Comparison of ENCODE assay signal across 10 cellular contexts in genomic region chr22:42500836-42501179, GRCh38. TPM values are rescaled to one million over a fixed set of nuclear protein-coding genes. Genes with fewer than 3 reads are reported as not detected.
DNase-seq lines count a peak whose midpoint lies in the region; ATAC-seq and TF ChIP-seq lines count a peak whose summit lies in the region.
"Had no signal": no experiment of that assay in that cellular context is flagged by ENCODE, and none has a peak within 500 bp of the region (broad histone marks: within the 10 kb centered on the region; RNA-seq: fewer than 3 reads in every experiment).

No MANE protein-coding gene starts in this region.

- intact Hi-C loops in left cardiac atrium (cut with DNase I) = no loop called here
- intact Hi-C loops in Right ventricle myocardium superior (cut with DNase I) = no loop called here
- intact Hi-C loops in dorsolateral prefrontal cortex (cut with DNase I) = no loop called here
- intact Hi-C loops in naive thymus-derived CD4-positive, alpha-beta T cell (cut with micrococcal nuclease) = loop anchor here (2.0 to 5.0 kb wide), 3 partner anchors 18 to 114 kb away; partner anchors contain the start of genes POLDIP3 (in 1 of the 2), RRP7A (in 1 of the 2) and SERHL2 (in 1 of the 2)
- intact Hi-C loops in uterus (cut with DNase I; ENCODE audit: low total_unique reads) = no loop called here
- intact Hi-C loops in activated T-helper 2 cell treated with anti-CD3 and anti-CD28 coated beads, Interferon-gamma antibody, Interleukin-2, Interleukin-4, amounts not matched to agents 10 μg/mL and 5 μg/mL and 100 μg/mL, durations not matched to agents 14 hours and 24 hours and 36 hours (cut with micrococcal nuclease) = no loop called here

- H3K4me3 Mint-ChIP-seq in naive thymus-derived CD4-positive, alpha-beta T cell = peak overlapping the region in 8 of 10 donors; percentile 32 to 78 (median 72)
- H3K4me3 Mint-ChIP-seq in activated T-helper 2 cell treated with anti-CD3 and anti-CD28 coated beads, Interferon-gamma antibody, Interleukin-2, Interleukin-4, amounts not matched to agents 10 μg/mL and 5 μg/mL and 100 μg/mL, durations not matched to agents 14 hours and 24 hours and 36 hours (ENCODE audit: low read depth) = no peak overlapping the region
- H3K4me3 Mint-ChIP-seq: nephron progenitor cell had no signal

- H3K27me3 ChIP-seq in dorsolateral prefrontal cortex (no peaks in the 10 kb centered on the region), uterus (no peaks in the 10 kb centered on the region)
- no peaks in the 10 kb centered on the region for H3K27me3 ChIP-seq in naive thymus-derived CD4-positive, alpha-beta T cell (ENCODE audit: control insufficient read depth in 2 of 2, insufficient read depth in 2 of 2, low read length in 2 of 2)

- H3K4me1 ChIP-seq in naive thymus-derived CD4-positive, alpha-beta T cell (ENCODE audit: control insufficient read depth in 2 of 2, insufficient read depth in 2 of 2, low read length in 2 of 2) = peaks cover 4 to 5% of the 10 kb centered on the region in 2 donors
- peaks cover 0 to 4% of the 10 kb centered on the region in 2 donors for H3K4me1 ChIP-seq in uterus

- peak in 1 of 2 donors; percentile 1 for TF ChIP-seq POLR2A in uterus (IDR thresholded peaks at IDR 0.05)

- peaks cover 5 to 17% (median 12%) of the 10 kb centered on the region in 7 donors for H3K4me1 Mint-ChIP-seq in naive thymus-derived CD4-positive, alpha-beta T cell
- peaks cover 16% of the 10 kb centered on the region for H3K4me1 Mint-ChIP-seq in activated T-helper 2 cell treated with anti-CD3 and anti-CD28 coated beads, Interferon-gamma antibody, Interleukin-2, Interleukin-4, amounts not matched to agents 10 μg/mL and 5 μg/mL and 100 μg/mL, durations not matched to agents 14 hours and 24 hours and 36 hours (ENCODE audit: low read depth)

- H3K4me3 ChIP-seq in dorsolateral prefrontal cortex (peak overlapping the region; percentile 21 to 68 (median 56)), uterus (peak overlapping the region; percentile 26 to 49)
- H3K4me3 ChIP-seq in naive thymus-derived CD4-positive, alpha-beta T cell (ENCODE audit: low read length) = peak overlapping the region; percentile 53

- H3K9me3 Mint-ChIP-seq in naive thymus-derived CD4-positive, alpha-beta T cell = peaks cover 0 to under 1% (median 0%) of the 10 kb centered on the region in 11 donors
- H3K9me3 Mint-ChIP-seq in activated T-helper 2 cell treated with anti-CD3 and anti-CD28 coated beads, Interferon-gamma antibody, Interleukin-2, Interleukin-4, amounts not matched to agents 10 μg/mL and 5 μg/mL and 100 μg/mL, durations not matched to agents 14 hours and 24 hours and 36 hours = no peaks in the 10 kb centered on the region
- H3K9me3 Mint-ChIP-seq: CD4-positive, alpha-beta T cell; nephron progenitor cell had no signal

- no peaks in the 10 kb centered on the region for H3K9me3 ChIP-seq in naive thymus-derived CD4-positive, alpha-beta T cell (ENCODE audit: control insufficient read depth in 2 of 3, low read length in 3 of 3)
- H3K9me3 ChIP-seq in uterus = no peaks in the 10 kb centered on the region

- TF ChIP-seq CTCF in dorsolateral prefrontal cortex (IDR thresholded peaks at IDR 0.05 in 54 of 56, conservative IDR thresholded peaks at IDR 0.05 in 2 of 56; ENCODE audit: low read depth in 1 of 56, partially characterized antibody in 56 of 56) (no peak), uterus (IDR thresholded peaks at IDR 0.05) (no peak)

- H3K36me3 Mint-ChIP-seq in naive thymus-derived CD4-positive, alpha-beta T cell = peaks cover 0 to 2% (median 0%) of the 10 kb centered on the region in 5 donors
- no peaks in the 10 kb centered on the region for H3K36me3 Mint-ChIP-seq in activated T-helper 2 cell treated with anti-CD3 and anti-CD28 coated beads, Interferon-gamma antibody, Interleukin-2, Interleukin-4, amounts not matched to agents 10 μg/mL and 5 μg/mL and 100 μg/mL, durations not matched to agents 14 hours and 24 hours and 36 hours (ENCODE audit: low read depth)

- ATAC-seq in left cardiac atrium (peak in 1 of 2 donors; percentile 1), Right ventricle myocardium superior (ENCODE audit: poor library complexity) (no peak), HG02588 (IDR thresholded peaks at IDR 0.05; ENCODE audit: unreplicated experiment) (no peak)
- ATAC-seq in naive thymus-derived CD4-positive, alpha-beta T cell = no peak

- no peaks in the 10 kb centered on the region for H3K36me3 ChIP-seq in naive thymus-derived CD4-positive, alpha-beta T cell (ENCODE audit: control insufficient read depth in 2 of 3, insufficient read depth in 3 of 3, low read length in 3 of 3)
- no peaks in the 10 kb centered on the region for H3K36me3 ChIP-seq in uterus

- no peak overlapping the region for H3K27ac Mint-ChIP-seq in naive thymus-derived CD4-positive, alpha-beta T cell
- no peak overlapping the region for H3K27ac Mint-ChIP-seq in activated T-helper 2 cell treated with anti-CD3 and anti-CD28 coated beads, Interferon-gamma antibody, Interleukin-2, Interleukin-4, amounts not matched to agents 10 μg/mL and 5 μg/mL and 100 μg/mL, durations not matched to agents 14 hours and 24 hours and 36 hours
- H3K27ac Mint-ChIP-seq: CD4-positive, alpha-beta T cell; nephron progenitor cell had no signal

- DNase-seq in left cardiac atrium (peak; percentile 43), Right ventricle myocardium superior (no peak), dorsolateral prefrontal cortex (no peak), uterus (peak; percentile 32 to 38), hippocampal formation (lab: John Stamatoyannopoulos, UW) (no peak)
- no peak for DNase-seq in naive thymus-derived CD4-positive, alpha-beta T cell
- no peak for DNase-seq in activated T-helper 2 cell treated with anti-CD3 and anti-CD28 coated beads, Interferon-gamma antibody, Interleukin-2, Interleukin-4, amounts not matched to agents 10 μg/mL and 5 μg/mL and 100 μg/mL, durations not matched to agents 14 hours and 24 hours and 36 hours (ENCODE audit: low spot score)

- POLR2A ChIA-PET in naive thymus-derived CD4-positive, alpha-beta T cell (lab: Charles Lee) = no interaction called here

- H3K27ac ChIP-seq in dorsolateral prefrontal cortex = peak overlapping the region in 38 of 59 donors; percentile 5 to 84 (median 65)
- peak overlapping the region; percentile 46 for H3K27ac ChIP-seq in naive thymus-derived CD4-positive, alpha-beta T cell (ENCODE audit: low read depth, low read length)
- H3K27ac ChIP-seq in uterus = peak overlapping the region in 1 of 2 donors; percentile 61

- peaks cover 0 to 2% (median 0%) of the 10 kb centered on the region in 5 donors for H3K27me3 Mint-ChIP-seq in naive thymus-derived CD4-positive, alpha-beta T cell
- H3K27me3 Mint-ChIP-seq in activated T-helper 2 cell treated with anti-CD3 and anti-CD28 coated beads, Interferon-gamma antibody, Interleukin-2, Interleukin-4, amounts not matched to agents 10 μg/mL and 5 μg/mL and 100 μg/mL, durations not matched to agents 14 hours and 24 hours and 36 hours (ENCODE audit: low read depth) = peaks cover 4% of the 10 kb centered on the region
- H3K27me3 Mint-ChIP-seq: CD4-positive, alpha-beta T cell had no signal

- CTCF ChIA-PET in naive thymus-derived CD4-positive, alpha-beta T cell (lab: Charles Lee) = no interaction called here

RNA-seq across cellular contexts. Expression of gene RRP7A, which starts 18.8 kb away (rescaled TPM):
- 10 to 100 TPM; 21.1 to 26.6 TPM for total RNA-seq in left cardiac atrium
- 14.3 TPM for total RNA-seq in Right ventricle myocardium superior
- 10 to 100 TPM; 21.6 to 73.5 (median 35.4) TPM for total RNA-seq in dorsolateral prefrontal cortex
- 100 to 1,000 TPM in 2 of 5 experiments, 10 to 100 TPM in 3; 43.2 to 125 (median 70.8) TPM for total RNA-seq in naive thymus-derived CD4-positive, alpha-beta T cell
- 10 to 100 TPM; 39.3 to 46.2 TPM for polyA plus RNA-seq in naive thymus-derived CD4-positive, alpha-beta T cell
- total RNA-seq in uterus = 10 to 100 TPM in 3 of 4 donors, 1 to 10 TPM in 1; 9.7 to 38.6 (median 28.6) TPM
- total RNA-seq in activated T-helper 2 cell treated with anti-CD3 and anti-CD28 coated beads, Interferon-gamma antibody, Interleukin-2, Interleukin-4, amounts not matched to agents 10 μg/mL and 5 μg/mL and 100 μg/mL, durations not matched to agents 14 hours and 24 hours and 36 hours = 108 and 110 TPM in 2 replicates

RNA-seq across cellular contexts. Expression of gene SERHL2, which starts 52.9 kb away (rescaled TPM):
- total RNA-seq in left cardiac atrium = 1 to 10 TPM; 1.4 to 2.1 TPM
- total RNA-seq in Right ventricle myocardium superior = 2.4 TPM
- 10 to 100 TPM in 18 of 120 experiments, 1 to 10 TPM in 102; 2.0 to 26.5 (median 6.2) TPM for total RNA-seq in dorsolateral prefrontal cortex
- total RNA-seq in naive thymus-derived CD4-positive, alpha-beta T cell = 1 to 10 TPM in 1 of 5 experiments, under 1 TPM in 3, not detected in 1; 0.27 to 1.0 (median 0.82) TPM
- under 1 TPM; 0.25 to 0.28 TPM for polyA plus RNA-seq in naive thymus-derived CD4-positive, alpha-beta T cell
- 1 to 10 TPM; 3.6 to 9.9 (median 6.7) TPM for total RNA-seq in uterus
- 1.8 and 2.2 TPM in 2 replicates for total RNA-seq in activated T-helper 2 cell treated with anti-CD3 and anti-CD28 coated beads, Interferon-gamma antibody, Interleukin-2, Interleukin-4, amounts not matched to agents 10 μg/mL and 5 μg/mL and 100 μg/mL, durations not matched to agents 14 hours and 24 hours and 36 hours

Comparison
In these comparisons a context has a peak if more than half of its experiments do, and no peak if none do; other contexts are left out.
1. DNase-seq: peak in left cardiac atrium (single experiment) and uterus (2 of 2); none in Right ventricle myocardium superior (single experiment), dorsolateral prefrontal cortex (0 of 10), naive thymus-derived CD4-positive, alpha-beta T cell (0 of 9), hippocampal formation (0 of 2) and activated T-helper 2 cell treated with anti-CD3 and anti-CD28 coated beads, Interferon-gamma antibody, Interleukin-2, Interleukin-4, amounts not matched to agents 10 μg/mL and 5 μg/mL and 100 μg/mL, durations not matched to agents 14 hours and 24 hours and 36 hours (single experiment).
2. intact Hi-C loops: an anchor here in naive thymus-derived CD4-positive, alpha-beta T cell (2.0 to 5.0 kb wide); none called in left cardiac atrium, Right ventricle myocardium superior, dorsolateral prefrontal cortex, uterus and activated T-helper 2 cell treated with anti-CD3 and anti-CD28 coated beads, Interferon-gamma antibody, Interleukin-2, Interleukin-4, amounts not matched to agents 10 μg/mL and 5 μg/mL and 100 μg/mL, durations not matched to agents 14 hours and 24 hours and 36 hours.
3. Peak in every context shown above with its lines, with median percentiles within 50 percentile points of each other: H3K4me3 ChIP-seq.